In genomic region chr2:33420726-33421125, GRCh38 we compare ENCODE assay signal across 20 cellular contexts.
"Had no signal": no experiment of that assay in that cellular context is flagged by ENCODE, and none has a peak within 500 bp of the region (broad histone marks: within the 10 kb centered on the region; RNA-seq: fewer than 3 reads in every experiment).

No MANE protein-coding gene starts in this region.

- H3K9me3 ChIP-seq: gastrocnemius medialis, left ventricle myocardium inferior, neutrophil, ovary, prostate gland, right atrium auricular region, thyroid gland had no signal

- H3K27ac ChIP-seq: gastrocnemius medialis, left ventricle myocardium inferior, neutrophil, ovary, prostate gland, right atrium auricular region, thyroid gland, WERI-Rb-1 had no signal

- H3K27me3 ChIP-seq: gastrocnemius medialis, neutrophil, ovary, right atrium auricular region, thyroid gland had no signal

- DNase-seq: activated CD4-positive, alpha-beta T cell treated with anti-CD3 and anti-CD28 coated beads, Interleukin-2, amount 10 ng/mL, durations not matched to agents 7 days and 5 days; activated CD4-positive, CD25-positive, alpha-beta regulatory T cell treated with anti-CD3 and anti-CD28 coated beads, Interleukin-2, amount 50 U/mL, for 72 hours; activated CD8-positive, alpha-beta T cell treated with anti-CD3 and anti-CD28 coated beads, Interleukin-2, amount 10 ng/mL, durations not matched to agents 7 days and 5 days; activated gamma-delta T cell treated with Interleukin-2 at 50 U/mL for 16 hours; aorta; cerebellar nuclear complex; cortex of kidney; effector CD4-positive, alpha-beta T cell; gastrocnemius medialis; hippocampal formation; left ventricle myocardium inferior; ovary; stimulated activated CD4-positive, alpha-beta T cell treated with anti-CD3 and anti-CD28 coated beads, Interleukin-12 subunit alpha, Interleukin-12 subunit beta, amount 100 ng/mL, for 4 hours; substantia nigra; T-cell; thyroid gland; WERI-Rb-1 had no signal

- H3K4me1 ChIP-seq: prostate gland, right atrium auricular region, thyroid gland had no signal

- H3K4me3 ChIP-seq: gastrocnemius medialis, left ventricle myocardium inferior, ovary, prostate gland, right atrium auricular region, thyroid gland had no signal

- H3K36me3 ChIP-seq: gastrocnemius medialis, left ventricle myocardium inferior, neutrophil, ovary, prostate gland, right atrium auricular region, thyroid gland, WERI-Rb-1 had no signal
